Comparison of ENCODE assay signal across 11 cellular contexts in genomic region chrX:154466907-154467306, GRCh38.
"Had no signal": no experiment of that assay in that cellular context is flagged by ENCODE, and none has a peak within 500 bp of the region (broad histone marks: within the 10 kb centered on the region; RNA-seq: fewer than 3 reads in every experiment).

No MANE protein-coding gene starts in this region.

- H3K4me3 ChIP-seq: GM23248, GM23338, HAP-1 had no signal

- DNase-seq: GM23248, GOT3, H7, H9, HCEC 1CT, HFFc6 had no signal

- H3K4me1 ChIP-seq: HAP-1 had no signal

- H3K9ac ChIP-seq: GM23248 had no signal

- FAIRE-seq: H1, H54 had no signal

- H3K9me3 ChIP-seq: HAP-1 had no signal

- H3K27ac ChIP-seq: GM23248 had no signal

- ATAC-seq: GM23338, HCT116 had no signal
